ENCODE assay signal across 14 cellular contexts in the genomic region with DNA sequence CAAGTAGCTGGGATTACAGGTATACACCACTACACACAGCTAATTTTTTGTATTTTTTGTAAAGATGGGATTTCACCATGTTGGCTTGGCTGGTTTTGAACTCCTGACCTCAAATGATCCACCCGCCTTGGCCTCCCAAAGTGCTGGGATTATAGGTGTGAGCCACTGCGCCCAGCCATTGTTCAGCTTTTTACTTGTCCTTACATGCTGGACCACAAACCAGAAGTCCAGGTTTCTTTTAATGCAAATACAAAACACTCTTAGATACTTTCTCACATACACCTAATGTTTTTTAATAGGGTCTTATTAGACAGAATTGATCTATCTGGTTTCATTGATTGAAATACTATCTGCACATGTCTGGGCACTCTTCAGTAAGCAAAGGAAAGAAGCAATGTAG. TPM values are rescaled to one million over a fixed set of nuclear protein-coding genes. Genes with fewer than 3 reads are reported as not detected.
A peak's percentile ranks its signal among the peaks of the same experiment; 100 is the strongest.
DNase-seq lines count a peak whose midpoint lies in the region; ATAC-seq and TF ChIP-seq lines count a peak whose summit lies in the region.
"Had no signal": no experiment of that assay in that cellular context is flagged by ENCODE, and none has a peak within 500 bp of the region (broad histone marks: within the 10 kb centered on the region; RNA-seq: fewer than 3 reads in every experiment).

No MANE protein-coding gene starts in this region.

- no peak for DNase-seq in MCF 10A (ENCODE audit: unreplicated experiment)
- no peak for DNase-seq in breast epithelium (ENCODE audit: low spot score in 2 of 2)
- no peak for DNase-seq in T-helper 17 cell
- peak; percentile 38 for DNase-seq in mammary epithelial cell
- no peak for DNase-seq in stimulated activated naive B cell treated with anti-CD40 and anti-IgM and Interleukin-4, amounts not matched to agents 10 μg/mL and 1 μg/mL and 100 μg/mL, for 72 hours
- no peak for DNase-seq in coronary artery (ENCODE audit: low spot score)
- DNase-seq in mucosa of gallbladder (ENCODE audit: low spot score) = no peak
- DNase-seq in lower leg skin (ENCODE audit: low spot score in 2 of 2) = no peak
- DNase-seq: ACHN, DMS153, H7, NCI-H1417 treated with DMSO at 0.1 percent for 48 hours, NCI-H2029 treated with DMSO at 0.1 percent for 48 hours, NCI-H510A treated with DMSO at 0.1 percent for 48 hours had no signal

- H3K4me3 Mint-ChIP-seq in MCF 10A (ENCODE audit: unreplicated experiment) (no peak overlapping the region), T-helper 17 cell (peak overlapping the region; percentile 19)
- no peak overlapping the region for H3K4me3 Mint-ChIP-seq in stimulated activated naive B cell treated with anti-CD40 and anti-IgM and Interleukin-4, amounts not matched to agents 10 μg/mL and 1 μg/mL and 100 μg/mL, for 72 hours

- CTCF ChIA-PET in MCF 10A (lab: Yijun Ruan, JAX) = interaction anchor here (0.6 to 0.8 kb wide), 3 partner anchors 9 to 723 kb away, joined by 4 to 5 read pairs (median 5); no protein-coding TSS in a partner anchor
- CTCF ChIA-PET in mammary epithelial cell (lab: Charles Lee; ENCODE audit: low non-redundant PET) = no interaction called here

- ATAC-seq in T-helper 17 cell = no peak
- ATAC-seq in stimulated activated naive B cell treated with anti-CD40 and anti-IgM and Interleukin-4, amounts not matched to agents 10 μg/mL and 1 μg/mL and 100 μg/mL, for 72 hours (replicated peaks) = no peak

- POLR2A ChIA-PET in MCF 10A (lab: Yijun Ruan, JAX) = interaction anchor here (0.5 to 1.4 kb wide), 3 partner anchors 10 to 711 kb away, joined by 3 to 5 read pairs (median 3); no protein-coding TSS in a partner anchor

- no peaks in the 10 kb centered on the region for H3K9me3 ChIP-seq in breast epithelium
- no peaks in the 10 kb centered on the region for H3K9me3 ChIP-seq in T-helper 17 cell (ENCODE audit: control insufficient read depth, low read length, poor library complexity, severe bottlenecking)
- H3K9me3 ChIP-seq in mammary epithelial cell (replicated peaks; ENCODE audit: insufficient read depth, low read length) = no peaks in the 10 kb centered on the region

- peak overlapping the region; percentile 53 for H3K27ac Mint-ChIP-seq in MCF 10A (ENCODE audit: low read depth, unreplicated experiment)
- no peak overlapping the region for H3K27ac Mint-ChIP-seq in T-helper 17 cell
- H3K27ac Mint-ChIP-seq in stimulated activated naive B cell treated with anti-CD40 and anti-IgM and Interleukin-4, amounts not matched to agents 10 μg/mL and 1 μg/mL and 100 μg/mL, for 72 hours = peak overlapping the region; percentile 1

- H2AFZ ChIP-seq in mammary epithelial cell (ENCODE audit: low read depth, low read length) = no peak overlapping the region

- peaks cover 12% of the 10 kb centered on the region for H3K9me3 Mint-ChIP-seq in MCF 10A (ENCODE audit: unreplicated experiment)
- H3K9me3 Mint-ChIP-seq in stimulated activated naive B cell treated with anti-CD40 and anti-IgM and Interleukin-4, amounts not matched to agents 10 μg/mL and 1 μg/mL and 100 μg/mL, for 72 hours = peaks cover 6 to 10% of the 10 kb centered on the region in 2 donors

- WGBS in mammary epithelial cell (ENCODE audit: low coverage, missing lambda C conversion rate) = 43% methylated on average over 2 of the region's 2 CpGs
- 70 to 86% methylated on average over 2 of the region's 2 CpGs for WGBS in lower leg skin, 2 donors

- TF ChIP-seq POLR2A in breast epithelium (IDR thresholded peaks at IDR 0.05) (no peak), lower leg skin (IDR thresholded peaks at IDR 0.05) (no peak)

- H3K4me1 Mint-ChIP-seq in MCF 10A (ENCODE audit: insufficient read depth, unreplicated experiment) = peaks cover 29% of the 10 kb centered on the region
- peaks cover 28% of the 10 kb centered on the region for H3K4me1 Mint-ChIP-seq in T-helper 17 cell
- peaks cover 12 to 21% of the 10 kb centered on the region in 2 donors for H3K4me1 Mint-ChIP-seq in stimulated activated naive B cell treated with anti-CD40 and anti-IgM and Interleukin-4, amounts not matched to agents 10 μg/mL and 1 μg/mL and 100 μg/mL, for 72 hours

- in situ Hi-C loops in mammary epithelial cell (cut with MboI; ENCODE audit: low sequenced_read_pairs in 2 of 2) = no loop called here

- no peak for TF ChIP-seq CTCF in MCF 10A (IDR thresholded peaks at IDR 0.05; ENCODE audit: unreplicated experiment)
- no peak for TF ChIP-seq CTCF in breast epithelium (IDR thresholded peaks at IDR 0.05)
- TF ChIP-seq CTCF in mammary epithelial cell (conservative IDR thresholded peaks at IDR 0.05 in 1 of 2, IDR thresholded peaks at IDR 0.05 in 1 of 2; ENCODE audit: extremely low read depth in 1 of 2, insufficient read depth in 1 of 2, low read depth in 1 of 2, low read length in 2 of 2) = no peak
- no peak for TF ChIP-seq CTCF in coronary artery (IDR thresholded peaks at IDR 0.05)
- no peak for TF ChIP-seq CTCF in lower leg skin (IDR thresholded peaks at IDR 0.05)

- BruUV-seq in MCF 10A (replicated peaks; lab: Mats Ljungman, UMichigan) (no TSS peak), mammary epithelial cell (replicated peaks; lab: Mats Ljungman, UMichigan) (TSS peak; percentile 54)

- H3K4me2 ChIP-seq in mammary epithelial cell (ENCODE audit: insufficient read depth, low read depth, low read length) = no peak overlapping the region

- H3K27ac ChIP-seq in breast epithelium (no peak overlapping the region), mammary epithelial cell (ENCODE audit: insufficient read depth, low read depth, low read length) (no peak overlapping the region), coronary artery (no peak overlapping the region)

- dilution Hi-C loops in mammary epithelial cell (cut with HindIII; ENCODE audit: low sequenced_read_pairs) = loop anchor here (5.0 kb wide), 1 partner anchor 73 kb away; no protein-coding TSS in a partner anchor

- no peaks in the 10 kb centered on the region for H3K36me3 Mint-ChIP-seq in MCF 10A (ENCODE audit: insufficient read depth, unreplicated experiment)
- peaks cover 5% of the 10 kb centered on the region for H3K36me3 Mint-ChIP-seq in T-helper 17 cell (ENCODE audit: low read depth)
- H3K36me3 Mint-ChIP-seq in stimulated activated naive B cell treated with anti-CD40 and anti-IgM and Interleukin-4, amounts not matched to agents 10 μg/mL and 1 μg/mL and 100 μg/mL, for 72 hours = peaks cover 8 to 27% of the 10 kb centered on the region in 2 donors

- no peaks in the 10 kb centered on the region for H4K20me1 ChIP-seq in mammary epithelial cell (ENCODE audit: insufficient read depth, low read length)

- H3K4me1 ChIP-seq in breast epithelium (no peaks in the 10 kb centered on the region), mammary epithelial cell (ENCODE audit: insufficient read depth, low read length) (peaks cover 4% of the 10 kb centered on the region)

- intact Hi-C loops in MCF 10A (cut with micrococcal nuclease) = no loop called here
- intact Hi-C loops in breast epithelium (cut with DNase I; ENCODE audit: low total_unique reads) = no loop called here
- intact Hi-C loops in mammary epithelial cell (cut with micrococcal nuclease) = no loop called here
- intact Hi-C loops in lower leg skin (cut with DNase I; ENCODE audit: low total_unique reads) = no loop called here

- H3K36me3 ChIP-seq in breast epithelium = no peaks in the 10 kb centered on the region
- no peaks in the 10 kb centered on the region for H3K36me3 ChIP-seq in mammary epithelial cell (ENCODE audit: insufficient read depth, low read length)

- no peaks in the 10 kb centered on the region for H3K79me2 ChIP-seq in mammary epithelial cell (ENCODE audit: insufficient read depth, low read length)

- no peaks in the 10 kb centered on the region for H3K27me3 ChIP-seq in breast epithelium
- H3K27me3 ChIP-seq in mammary epithelial cell (ENCODE audit: insufficient read depth, low read length) = no peaks in the 10 kb centered on the region

- H3K27me3 Mint-ChIP-seq in MCF 10A (ENCODE audit: insufficient read depth, unreplicated experiment) (no peaks in the 10 kb centered on the region), T-helper 17 cell (no peaks in the 10 kb centered on the region)
- H3K27me3 Mint-ChIP-seq in stimulated activated naive B cell treated with anti-CD40 and anti-IgM and Interleukin-4, amounts not matched to agents 10 μg/mL and 1 μg/mL and 100 μg/mL, for 72 hours = no peaks in the 10 kb centered on the region

- H3K4me3 ChIP-seq in breast epithelium (no peak overlapping the region), mammary epithelial cell (replicated peaks in 1 of 3; ENCODE audit: insufficient read depth in 1 of 3, low read depth in 2 of 3, low read length in 3 of 3) (no peak overlapping the region), coronary artery (no peak overlapping the region), lower leg skin (ENCODE audit: low read depth, poor library complexity, severe bottlenecking) (no peak overlapping the region)

- no peak overlapping the region for H3K9ac ChIP-seq in mammary epithelial cell (ENCODE audit: insufficient read depth, low read length)

RNA-seq across cellular contexts. Expression of a gene that starts 40.5 kb away (rescaled TPM):
- 128 and 129 TPM in 2 replicates for total RNA-seq in MCF 10A (2022)
- 100 to 1,000 TPM in 1 of 3 donors, 10 to 100 TPM in 2; 83.9 to 106 (median 96.3) TPM for total RNA-seq in breast epithelium
- total RNA-seq in T-helper 17 cell = 1,000 to 10,000 TPM; 1,109 to 1,137 TPM
- total RNA-seq in mammary epithelial cell = 10 to 100 TPM; 26.8 to 68.2 TPM
- 24.8 TPM for polyA plus RNA-seq in mammary epithelial cell
- 70.4 TPM for polyA minus RNA-seq in mammary epithelial cell
- total RNA-seq in mucosa of gallbladder = 235 TPM
- total RNA-seq in lower leg skin = 100 to 1,000 TPM; 113 to 250 (median 182) TPM
